Comparison of ENCODE assay signal across 13 cellular contexts in genomic region chr17:81249233-81250040, GRCh38. TPM values are rescaled to one million over a fixed set of nuclear protein-coding genes. Genes with fewer than 3 reads are reported as not detected.
DNase-seq lines count a peak whose midpoint lies in the region; ATAC-seq and TF ChIP-seq lines count a peak whose summit lies in the region.
"Had no signal": no experiment of that assay in that cellular context is flagged by ENCODE, and none has a peak within 500 bp of the region (broad histone marks: within the 10 kb centered on the region; RNA-seq: fewer than 3 reads in every experiment).

No MANE protein-coding gene starts in this region.

- no peak for ATAC-seq in SK-N-SH treated with all-trans-retinoic acid at 6 μM for 48 hours
- ATAC-seq: activated T-cell treated with anti-CD3 and anti-CD28 coated beads, Interleukin-2, amount 50 U/mL, for 4 hours; T-cell had no signal

- DNase-seq in NCI-H1417 (lab: John Stamatoyannopoulos, UW): peak in 2 of 3 experiments; percentile 16 to 30
- no peak for DNase-seq in NCI-H1417 treated with DMSO at 0.1 percent for 48 hours (lab: John Stamatoyannopoulos, UW)
- DNase-seq in SK-N-DZ (ENCODE audit: low spot score): peak; percentile 76
- DNase-seq in left kidney (ENCODE audit: low read depth, low spot score): peak; percentile 84
- DNase-seq in RPMI8226: no peak
- DNase-seq: activated CD4-positive, alpha-beta T cell treated with anti-CD3 and anti-CD28 coated beads for 1 hour; activated T-cell treated with anti-CD3 and anti-CD28 coated beads, Interleukin-2, amount 50 U/mL, for 4 hours; anterior cingulate cortex; CD8-positive, alpha-beta memory T cell; gastrocnemius medialis; NCI-H1694 treated with DMSO at 0.1 percent for 48 hours; T-cell had no signal

TF ChIP-seq in SK-N-SH treated with all-trans-retinoic acid at 6 μM for 48 hours, 23 proteins besides CTCF, POLR2A, EP300 and RAD21:
- TF ChIP-seq TOX (CRISPR knock-in tag; IDR thresholded peaks at IDR 0.05; ENCODE audit: borderline replicate concordance) (no peak), OSR1 (CRISPR knock-in tag; IDR thresholded peaks at IDR 0.05) (no peak), RARB (CRISPR knock-in tag; IDR thresholded peaks at IDR 0.05) (no peak)

RNA-seq across cellular contexts. Expression of gene NDUFAF8, which starts 10.3 kb away (rescaled TPM):
- polyA plus RNA-seq in SK-N-DZ (2014; cell fraction: cytosol; rRNA removed): 58.7 and 69.4 TPM in 2 replicates
- polyA plus RNA-seq in SK-N-DZ (2014; cell fraction: nucleus; rRNA removed): 92.5 and 97.0 TPM in 2 replicates

RNA-seq across cellular contexts. Expression of gene TEPSIN, which starts 10.6 kb away (rescaled TPM):
- 26.7 and 42.5 TPM in 2 replicates for polyA plus RNA-seq in SK-N-DZ (2014; cell fraction: cytosol; rRNA removed)
- polyA plus RNA-seq in SK-N-DZ (2014; cell fraction: nucleus; rRNA removed): 321 and 355 TPM in 2 replicates

RNA-seq across cellular contexts. Expression of gene CEP131, which starts 26.7 kb away (rescaled TPM):
- polyA plus RNA-seq in SK-N-DZ (2014; cell fraction: cytosol; rRNA removed): 21.0 and 35.3 TPM in 2 replicates
- polyA plus RNA-seq in SK-N-DZ (2014; cell fraction: nucleus; rRNA removed): 115 and 119 TPM in 2 replicates

RNA-seq across cellular contexts. Expression of gene SLC38A10, which starts 45.7 kb away (rescaled TPM):
- polyA plus RNA-seq in SK-N-DZ (2014; cell fraction: cytosol; rRNA removed): 37.0 and 51.8 TPM in 2 replicates
- 68.3 and 105 TPM in 2 replicates for polyA plus RNA-seq in SK-N-DZ (2014; cell fraction: nucleus; rRNA removed)

Comparison
In these comparisons a context has a peak if more than half of its experiments do, and no peak if none do; other contexts are left out.
1. DNase-seq: peak in NCI-H1417 (2 of 3), SK-N-DZ (single experiment) and left kidney (single experiment); none in NCI-H1417 treated with DMSO at 0.1 percent for 48 hours (single experiment) and RPMI8226 (single experiment).